ENCODE assay signal across 10 cellular contexts in the genomic region with DNA sequence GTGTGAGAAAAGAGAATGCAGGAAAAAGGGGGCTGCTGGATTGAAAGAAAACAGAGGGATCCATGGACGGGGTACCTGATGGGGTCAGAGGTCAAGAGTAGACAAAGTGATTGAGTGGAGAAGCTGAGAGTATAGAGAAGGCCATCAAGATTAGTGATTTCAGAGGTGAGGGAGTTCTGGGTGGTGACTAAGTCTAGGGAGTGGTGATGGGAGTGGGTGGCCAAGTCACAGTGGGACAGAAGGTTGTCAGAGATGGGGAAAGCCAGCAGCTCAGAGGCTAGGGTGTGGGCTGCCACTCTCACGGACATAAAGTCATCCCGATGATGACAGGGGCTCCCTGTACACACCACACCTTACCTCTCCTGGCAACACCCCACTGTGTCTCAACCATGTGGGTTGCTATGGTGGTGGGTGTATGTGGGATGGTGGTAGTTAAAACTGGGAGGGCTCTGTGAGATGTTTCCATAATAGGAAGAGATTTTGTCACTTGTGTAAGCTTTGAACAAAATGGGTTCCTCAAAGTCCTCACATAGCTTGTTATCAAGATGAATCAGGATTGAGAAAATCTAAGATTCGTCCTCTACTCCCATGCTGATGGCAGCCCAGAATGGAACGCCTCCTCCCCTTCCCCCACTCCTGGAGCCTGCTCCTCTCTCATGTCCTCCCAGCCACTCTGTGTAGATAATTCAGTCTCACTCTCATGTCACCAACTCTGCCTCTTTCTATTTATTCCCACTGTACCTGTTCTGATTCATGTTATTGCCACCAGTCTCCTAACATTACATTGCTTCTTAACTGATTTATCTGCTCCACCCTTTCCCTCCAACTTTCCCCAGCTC. TPM values are rescaled to one million over a fixed set of nuclear protein-coding genes. Genes with fewer than 3 reads are reported as not detected.
DNase-seq lines count a peak whose midpoint lies in the region; ATAC-seq and TF ChIP-seq lines count a peak whose summit lies in the region.
"Had no signal": no experiment of that assay in that cellular context is flagged by ENCODE, and none has a peak within 500 bp of the region (broad histone marks: within the 10 kb centered on the region; RNA-seq: fewer than 3 reads in every experiment).

No MANE protein-coding gene starts in this region.

- H3K4me3 Mint-ChIP-seq in activated naive CD8-positive, alpha-beta T cell treated with anti-CD3 and anti-CD28 coated beads for 36 hours = no peak overlapping the region

- H2BK120ac ChIP-seq in IMR-90 (ENCODE audit: low read depth, low read length) = no peak overlapping the region

- peak; percentile 65 for DNase-seq in GM10248 (ENCODE audit: extremely low spot score)
- no peak for DNase-seq in IMR-90
- peak; percentile 43 for DNase-seq in activated naive CD8-positive, alpha-beta T cell treated with anti-CD3 and anti-CD28 coated beads for 36 hours
- DNase-seq in stimulated activated CD4-positive, alpha-beta T cell treated with anti-CD3 and anti-CD28 coated beads, Interleukin-2, amount 100 ng/mL, for 48 hours = peak; percentile 51 to 53
- DNase-seq in A172 (ENCODE audit: low spot score) = no peak
- no peak for DNase-seq in NCI-H524 (lab: John Stamatoyannopoulos, UW)
- no peak for DNase-seq in GOT3 (lab: John Stamatoyannopoulos, UW)
- DNase-seq: aorta, NCI-H187 treated with DMSO at 0.1 percent for 48 hours had no signal

- dilution Hi-C loops in IMR-90 (cut with HindIII; ENCODE audit: low sequenced_read_pairs, unreplicated experiment) = no loop called here

- H4K8ac ChIP-seq in IMR-90 (ENCODE audit: low read depth in 2 of 2, low read length in 2 of 2) = no peak overlapping the region

- no peak overlapping the region for H3K56ac ChIP-seq in IMR-90 (ENCODE audit: extremely low read depth, insufficient read depth, low read length)

- H3K4me2 ChIP-seq in IMR-90 (ENCODE audit: low read depth, low read length) = no peak overlapping the region

- no peak overlapping the region for H3K27ac ChIP-seq in IMR-90 (ENCODE audit: insufficient read depth, low read length)

- no peak for TF ChIP-seq RAD21 in IMR-90 (IDR thresholded peaks at IDR 0.05; ENCODE audit: low read length)

- H3K4me1 ChIP-seq in IMR-90 (ENCODE audit: control insufficient read depth, insufficient read depth, low read length) = peaks cover 4% of the 10 kb centered on the region; the same call in 1 of the 2 replicates

- peaks cover 30% of the 10 kb centered on the region for H3K4me1 Mint-ChIP-seq in activated naive CD8-positive, alpha-beta T cell treated with anti-CD3 and anti-CD28 coated beads for 36 hours

- ATAC-seq in IMR-90 (ENCODE audit: low read depth) (no peak), GM18907 (IDR thresholded peaks at IDR 0.05; ENCODE audit: unreplicated experiment) (no peak)

- H3K9ac ChIP-seq in IMR-90 (ENCODE audit: low read depth, low read length) = no peak overlapping the region

- no peaks in the 10 kb centered on the region for H3K36me3 ChIP-seq in IMR-90 (ENCODE audit: control insufficient read depth, insufficient read depth, low read length)

- BruUV-seq in IMR-90 (replicated peaks; lab: Mats Ljungman, UMichigan) = no TSS peak

- TF ChIP-seq POLR2A in IMR-90 (IDR thresholded peaks at IDR 0.05; ENCODE audit: low read depth, low read length) = no peak

- CTCF ChIA-PET in GM10248 (lab: Yijun Ruan, JAX) = interaction anchor here (0.8 to 1.9 kb wide), 8 partner anchors 15 to 251 kb away, joined by 3 to 8 read pairs (median 4); a partner anchor contains a TSS
- CTCF ChIA-PET in IMR-90 (lab: Yijun Ruan, JAX) = interaction anchor here (0.6 kb wide), 1 partner anchor 99 kb away, joined by 3 read pairs; no protein-coding TSS in a partner anchor

- no peaks in the 10 kb centered on the region for H3K27me3 ChIP-seq in IMR-90 (ENCODE audit: control insufficient read depth, insufficient read depth, low read length)

- H3K9me3 ChIP-seq in IMR-90 (ENCODE audit: control insufficient read depth, insufficient read depth, low read length) = no peaks in the 10 kb centered on the region

- no peaks in the 10 kb centered on the region for H3K36me3 Mint-ChIP-seq in activated naive CD8-positive, alpha-beta T cell treated with anti-CD3 and anti-CD28 coated beads for 36 hours

- no peak overlapping the region; the same call in 2 of the 3 replicates for H2BK15ac ChIP-seq in IMR-90 (ENCODE audit: low read depth, low read length)

- H2AFZ ChIP-seq in IMR-90 (replicated peaks; ENCODE audit: low read length, poor library complexity) = no peak overlapping the region

- no peak overlapping the region for H3K4ac ChIP-seq in IMR-90 (ENCODE audit: low read depth, low read length)

- H4K20me1 ChIP-seq in IMR-90 (ENCODE audit: insufficient read depth, low read length) = no peaks in the 10 kb centered on the region

- intact Hi-C loops in IMR-90 (cut with micrococcal nuclease) = no loop called here

- H3K79me1 ChIP-seq in IMR-90 (ENCODE audit: low read depth in 1 of 2, low read length in 2 of 2) = no peaks in the 10 kb centered on the region

- POLR2A ChIA-PET in GM10248 (lab: Yijun Ruan, JAX) (no interaction called here), IMR-90 (lab: Charles Lee; ENCODE audit: unreplicated experiment) (no interaction called here)

- no peak overlapping the region for H4K5ac ChIP-seq in IMR-90 (ENCODE audit: low read depth, low read length)

- H3K18ac ChIP-seq in IMR-90 (ENCODE audit: low read depth, low read length) = no peak overlapping the region

- no peak overlapping the region for H2BK20ac ChIP-seq in IMR-90 (ENCODE audit: low read depth, low read length)

- H3K27ac Mint-ChIP-seq in activated naive CD8-positive, alpha-beta T cell treated with anti-CD3 and anti-CD28 coated beads for 36 hours = peak overlapping the region; percentile 15

- H2BK5ac ChIP-seq in IMR-90 (ENCODE audit: low read depth, low read length, poor library complexity, severe bottlenecking) = no peak overlapping the region

- H3K14ac ChIP-seq in IMR-90 (replicated peaks; ENCODE audit: low read depth, low read length) = no peak overlapping the region

- no peaks in the 10 kb centered on the region for H3K27me3 Mint-ChIP-seq in activated naive CD8-positive, alpha-beta T cell treated with anti-CD3 and anti-CD28 coated beads for 36 hours

- in situ Hi-C loops in IMR-90 (cut with MboI; ENCODE audit: low sequenced_read_pairs) = no loop called here

- H3K23ac ChIP-seq in IMR-90 (ENCODE audit: low read depth, low read length) = no peak overlapping the region

- no peak overlapping the region; the same call in 1 of the 2 replicates for H4K91ac ChIP-seq in IMR-90 (ENCODE audit: insufficient read depth, low read depth, low read length)

- WGBS in IMR-90 (ENCODE audit: extremely low coverage in 2 of 2, insufficient read length in 1 of 2), 2 experiments = 64% methylated on average over 1 of the region's 5 CpGs; no CpG with 5 or more reads in 1 of the 2 experiments

- TF ChIP-seq CTCF in GM10248 (IDR thresholded peaks at IDR 0.05; ENCODE audit: control extremely low read depth, extremely low read depth, low read depth, missing control alignments) (no peak), IMR-90 (conservative IDR thresholded peaks at IDR 0.05; ENCODE audit: low read depth, low read length) (no peak)

- no peaks in the 10 kb centered on the region for H3K9me3 Mint-ChIP-seq in activated naive CD8-positive, alpha-beta T cell treated with anti-CD3 and anti-CD28 coated beads for 36 hours

- H3K4me3 ChIP-seq in IMR-90 (ENCODE audit: insufficient read depth, low read depth, low read length) = no peak overlapping the region

- peak overlapping the region; percentile 13; the same call in 1 of the 2 replicates for H2AK5ac ChIP-seq in IMR-90 (ENCODE audit: low read depth, low read length)

- H3K9me1 ChIP-seq in IMR-90 (ENCODE audit: insufficient read depth, low read length) = peaks cover 13% of the 10 kb centered on the region; the same call in 1 of the 2 replicates

- no peak overlapping the region for H2AK9ac ChIP-seq in IMR-90 (replicated peaks; ENCODE audit: low read depth, low read length, poor library complexity)

TF ChIP-seq in IMR-90, 13 proteins besides CTCF, POLR2A, EP300 and RAD21:
- no peak for TF ChIP-seq FOS (IDR thresholded peaks at IDR 0.05; ENCODE audit: low read depth, low read length)
- TF ChIP-seq CHD1 (IDR thresholded peaks at IDR 0.05; ENCODE audit: low read depth, low read length) = no peak
- TF ChIP-seq BHLHE40 (IDR thresholded peaks at IDR 0.05; ENCODE audit: low read depth, low read length) = no peak
- TF ChIP-seq RFX5 (IDR thresholded peaks at IDR 0.05; ENCODE audit: low read depth, low read length) = no peak
- no peak for TF ChIP-seq CEBPB (IDR thresholded peaks at IDR 0.05; ENCODE audit: low read depth, low read length)
- no peak for TF ChIP-seq MAFK (IDR thresholded peaks at IDR 0.05; ENCODE audit: low read depth, low read length)
- TF ChIP-seq SMC3 (IDR thresholded peaks at IDR 0.05; ENCODE audit: low read depth, low read length) = no peak
- TF ChIP-seq, protein P1, sequence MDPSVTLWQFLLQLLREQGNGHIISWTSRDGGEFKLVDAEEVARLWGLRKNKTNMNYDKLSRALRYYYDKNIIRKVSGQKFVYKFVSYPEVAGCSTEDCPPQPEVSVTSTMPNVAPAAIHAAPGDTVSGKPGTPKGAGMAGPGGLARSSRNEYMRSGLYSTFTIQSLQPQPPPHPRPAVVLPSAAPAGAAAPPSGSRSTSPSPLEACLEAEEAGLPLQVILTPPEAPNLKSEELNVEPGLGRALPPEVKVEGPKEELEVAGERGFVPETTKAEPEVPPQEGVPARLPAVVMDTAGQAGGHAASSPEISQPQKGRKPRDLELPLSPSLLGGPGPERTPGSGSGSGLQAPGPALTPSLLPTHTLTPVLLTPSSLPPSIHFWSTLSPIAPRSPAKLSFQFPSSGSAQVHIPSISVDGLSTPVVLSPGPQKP (IDR thresholded peaks at IDR 0.05; ENCODE audit: borderline replicate concordance, low read depth, low read length) = no peak
- TF ChIP-seq RCOR1 (IDR thresholded peaks at IDR 0.05; ENCODE audit: insufficient replicate concordance, low read length) = no peak
- TF ChIP-seq NFE2L2 (IDR thresholded peaks at IDR 0.05; ENCODE audit: low read depth, low read length) = no peak
- TF ChIP-seq MXI1 (IDR thresholded peaks at IDR 0.05; ENCODE audit: borderline replicate concordance, low read depth, low read length) = no peak
TF ChIP-seq in IMR-90: peak in this region for 0.

RNA-seq across cellular contexts. Expression of a gene that starts 20.3 kb away (rescaled TPM):
- total RNA-seq in IMR-90 (2012; rRNA removed) = 9.4 and 14.3 TPM in 2 replicates
- 22.0 and 25.6 TPM in 2 replicates for polyA plus RNA-seq in IMR-90 (2012; rRNA removed)
- polyA plus RNA-seq in IMR-90 (2012; cell fraction: cytosol; rRNA removed) = 19.2 and 30.9 TPM in 2 replicates
- polyA plus RNA-seq in IMR-90 (2012; cell fraction: nucleus; rRNA removed; ENCODE audit: low replicate concordance) = 26.9 and 32.7 TPM in 2 replicates
- total RNA-seq in activated naive CD8-positive, alpha-beta T cell treated with anti-CD3 and anti-CD28 coated beads for 36 hours = 10 to 100 TPM; 21.2 to 24.9 TPM
- total RNA-seq in A172 (2014; rRNA removed; shearing (Covaris generic)) = 46.2 and 61.2 TPM in 2 replicates

Comparison
In these comparisons a context has a peak if more than half of its experiments do, and no peak if none do; other contexts are left out.
1. DNase-seq: peak in GM10248 (single experiment), activated naive CD8-positive, alpha-beta T cell treated with anti-CD3 and anti-CD28 coated beads for 36 hours (single experiment) and stimulated activated CD4-positive, alpha-beta T cell treated with anti-CD3 and anti-CD28 coated beads, Interleukin-2, amount 100 ng/mL, for 48 hours (2 of 2); none in IMR-90 (single experiment), A172 (single experiment), NCI-H524 (0 of 2) and GOT3 (single experiment).